Comparison of ENCODE assay signal across 21 cellular contexts in the genomic region with DNA sequence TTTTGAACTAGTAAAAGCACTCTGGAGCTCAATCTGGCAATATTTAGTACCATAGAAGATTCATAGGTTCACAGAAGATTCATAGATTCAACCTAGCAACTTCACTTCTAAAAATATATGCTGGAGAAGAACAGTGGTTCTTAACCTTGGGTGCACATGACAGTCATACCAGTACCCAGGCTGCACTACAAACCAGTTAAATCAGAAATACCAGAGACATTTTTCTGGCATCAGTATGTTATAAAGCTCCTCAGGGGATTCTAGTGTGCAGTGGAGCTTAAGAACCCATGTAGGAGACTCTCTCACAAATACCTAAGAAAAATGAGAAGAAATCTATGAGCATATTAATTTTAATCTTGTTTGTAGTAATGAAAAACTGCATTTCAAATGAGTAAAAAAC. TPM values are rescaled to one million over a fixed set of nuclear protein-coding genes. Genes with fewer than 3 reads are reported as not detected.
DNase-seq lines count a peak whose midpoint lies in the region; ATAC-seq and TF ChIP-seq lines count a peak whose summit lies in the region.
"Had no signal": no experiment of that assay in that cellular context is flagged by ENCODE, and none has a peak within 500 bp of the region (broad histone marks: within the 10 kb centered on the region; RNA-seq: fewer than 3 reads in every experiment).

No MANE protein-coding gene starts in this region.

- no peak for ATAC-seq in GM18873 (IDR thresholded peaks at IDR 0.05; ENCODE audit: low FRiP score, unreplicated experiment)
- ATAC-seq: GM12878, GM23338, HCT116 had no signal

- no peak overlapping the region for H3K4me3 ChIP-seq in retinal pigment epithelial cell (ENCODE audit: low read length)
- H3K4me3 ChIP-seq: BLaER1 treated with 17β-estradiol and CSF1 and Interleukin-3, amounts not matched to agents 10 nM and 100 nM; GM12878; GM23338 had no signal

- in situ Hi-C loops in SK-MEL-5 (cut with HindIII; ENCODE audit: low pct_unique_long_range_greater_than_20kb, low sequenced_read_pairs) = no loop called here

- TF ChIP-seq CTCF in retinal pigment epithelial cell (conservative IDR thresholded peaks at IDR 0.05; ENCODE audit: low read depth, low read length) = no peak

- peak; percentile 14 for DNase-seq in NCI-H2171 treated with DMSO at 0.1 percent for 48 hours (lab: John Stamatoyannopoulos, UW)
- no peak for DNase-seq in NCI-H2171 (lab: John Stamatoyannopoulos, UW)
- peak; percentile 88 for DNase-seq in SK-MEL-5 (ENCODE audit: low read depth, low spot score)
- peak; percentile 68 for DNase-seq in retinal pigment epithelial cell (ENCODE audit: low read depth)
- no peak for DNase-seq in mucosa of gallbladder (ENCODE audit: low spot score)
- DNase-seq: ACHN; AML-193; BE2C; CD4-positive, alpha-beta T cell; CD8-positive, alpha-beta memory T cell; DMS 273 treated with DMSO at 0.1 percent for 48 hours; DMS79; EL; GDM1; H9 had no signal

RNA-seq across cellular contexts. Expression of gene CNTN1, which starts 46.6 kb away (rescaled TPM):
- 72.5 and 79.1 TPM in 2 replicates for total RNA-seq in SK-MEL-5 (2014; rRNA removed; shearing (Covaris generic))
- 36.7 and 64.7 TPM in 2 replicates for polyA plus RNA-seq in SK-MEL-5 (2015; cell fraction: cytosol; rRNA removed)
- polyA plus RNA-seq in SK-MEL-5 (2015; cell fraction: nucleus; rRNA removed) = 13.1 and 21.1 TPM in 2 replicates
- total RNA-seq in mucosa of gallbladder = 38.6 TPM
- total RNA-seq: CD4-positive, alpha-beta T cell; CD8-positive, alpha-beta memory T cell had no signal
- polyA plus RNA-seq: CD14-positive monocyte; CD8-positive, alpha-beta memory T cell had no signal

Comparison
In these comparisons a context has a peak if more than half of its experiments do, and no peak if none do; other contexts are left out.
1. DNase-seq: peak in NCI-H2171 treated with DMSO at 0.1 percent for 48 hours (single experiment), SK-MEL-5 (single experiment) and retinal pigment epithelial cell (single experiment); none in NCI-H2171 (single experiment) and mucosa of gallbladder (single experiment).